In the genomic region with DNA sequence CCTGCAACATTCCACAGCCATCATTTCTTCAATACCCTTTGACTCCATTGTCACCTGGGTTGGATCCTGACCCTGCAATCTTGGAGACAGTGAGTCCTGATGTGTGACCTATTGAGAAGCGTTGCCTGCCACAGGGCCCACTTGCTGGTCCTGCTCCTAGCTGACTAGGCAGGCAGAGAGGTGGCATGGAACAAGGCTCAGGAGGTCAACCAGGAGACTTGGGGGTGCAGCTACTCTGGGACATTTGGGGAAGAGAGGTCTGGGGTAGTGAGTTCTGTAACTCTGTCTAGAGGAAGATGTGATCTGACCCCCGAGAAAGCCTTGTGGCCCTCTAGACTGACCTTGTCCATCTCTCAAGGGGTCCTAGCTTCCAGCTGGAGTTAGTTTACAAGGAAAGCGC, we compare ENCODE assay signal across 9 cellular contexts. TPM values are rescaled to one million over a fixed set of nuclear protein-coding genes. Genes with fewer than 3 reads are reported as not detected.
A peak's percentile ranks its signal among the peaks of the same experiment; 100 is the strongest.
DNase-seq lines count a peak whose midpoint lies in the region; ATAC-seq, FAIRE-seq and TF ChIP-seq lines count a peak whose summit lies in the region.
"Had no signal": no experiment of that assay in that cellular context is flagged by ENCODE, and none has a peak within 500 bp of the region (broad histone marks: within the 10 kb centered on the region; RNA-seq: fewer than 3 reads in every experiment).

No MANE protein-coding gene starts in this region.

- H3K4me1 ChIP-seq in A673 (ENCODE audit: insufficient read depth, low read length, poor library complexity, severe bottlenecking): peaks cover 13% of the 10 kb centered on the region
- peaks cover 23% of the 10 kb centered on the region for H3K4me1 ChIP-seq in mesodermal cell (ENCODE audit: control insufficient read depth, insufficient read depth, low read length, poor library complexity, severe bottlenecking)

- TF ChIP-seq POLR2A in GM12892 (IDR thresholded peaks at IDR 0.05; ENCODE audit: low read depth, low read length): no peak; the same call in 1 of the 2 replicates

- H3K27me3 ChIP-seq in A673 (replicated peaks; ENCODE audit: insufficient read depth, low read depth, low read length, poor library complexity) (no peaks in the 10 kb centered on the region), WERI-Rb-1 (ENCODE audit: insufficient read depth, low read depth, severe bottlenecking) (no peaks in the 10 kb centered on the region)

- peak overlapping the region; percentile 47 for H3K27ac Mint-ChIP-seq in activated CD8-positive, alpha-beta T cell treated with anti-CD3 and anti-CD28 coated beads, Interleukin-2, amount 10 ng/mL, durations not matched to agents 7 days and 5 days

- peaks cover 13% of the 10 kb centered on the region for H3K36me3 Mint-ChIP-seq in activated CD8-positive, alpha-beta T cell treated with anti-CD3 and anti-CD28 coated beads, Interleukin-2, amount 10 ng/mL, durations not matched to agents 7 days and 5 days (ENCODE audit: low read depth)

- TF ChIP-seq CTCF in A673 (conservative IDR thresholded peaks at IDR 0.05; ENCODE audit: low read depth, low read length) (no peak), GM10266 (IDR thresholded peaks at IDR 0.05; ENCODE audit: control insufficient read depth, insufficient read depth, low read depth, missing control alignments) (no peak), WERI-Rb-1 (IDR thresholded peaks at IDR 0.05; ENCODE audit: low read depth, low read length) (no peak)

- H3K4me3 ChIP-seq in A673 (ENCODE audit: low read depth, low read length, poor library complexity, severe bottlenecking) (no peak overlapping the region), mesodermal cell (ENCODE audit: extremely low read depth, insufficient read depth, low read length, poor library complexity, severe bottlenecking) (peak overlapping the region; percentile 5), WERI-Rb-1 (ENCODE audit: low read depth, low read length) (no peak overlapping the region)

- peak overlapping the region; percentile 27 for H3K27ac ChIP-seq in A673 (ENCODE audit: low read depth, low read length, poor library complexity, severe bottlenecking)
- H3K27ac ChIP-seq in mesodermal cell (ENCODE audit: low read depth, low read length, severe bottlenecking): no peak overlapping the region
- H3K27ac ChIP-seq in WERI-Rb-1: no peak overlapping the region

- no TSS peak for BruUV-seq in A673 (replicated peaks; lab: Mats Ljungman, UMichigan)

- peaks cover 42% of the 10 kb centered on the region for H3K4me1 Mint-ChIP-seq in activated CD8-positive, alpha-beta T cell treated with anti-CD3 and anti-CD28 coated beads, Interleukin-2, amount 10 ng/mL, durations not matched to agents 7 days and 5 days (ENCODE audit: low read depth)

- DNase-seq in A673 (ENCODE audit: low spot score) (no peak), GM10266 (ENCODE audit: extremely low spot score) (peak; percentile 25), GM12892 (ENCODE audit: insufficient read length) (no peak), WERI-Rb-1 (no peak)
- DNase-seq in activated CD8-positive, alpha-beta T cell treated with anti-CD3 and anti-CD28 coated beads, Interleukin-2, amount 10 ng/mL, durations not matched to agents 7 days and 5 days: no peak
- DNase-seq: DMS 273 treated with DMSO at 0.1 percent for 48 hours had no signal

- WGBS in mesodermal cell (ENCODE audit: insufficient coverage in 2 of 2), 2 experiments: 93% methylated on average over 3 of the region's 3 CpGs

- H3K27me3 Mint-ChIP-seq in activated CD8-positive, alpha-beta T cell treated with anti-CD3 and anti-CD28 coated beads, Interleukin-2, amount 10 ng/mL, durations not matched to agents 7 days and 5 days (ENCODE audit: low read depth): no peaks in the 10 kb centered on the region

- peak overlapping the region; percentile 74 for H3K4me3 Mint-ChIP-seq in activated CD8-positive, alpha-beta T cell treated with anti-CD3 and anti-CD28 coated beads, Interleukin-2, amount 10 ng/mL, durations not matched to agents 7 days and 5 days

- ATAC-seq in activated CD8-positive, alpha-beta T cell treated with anti-CD3 and anti-CD28 coated beads, Interleukin-2, amount 10 ng/mL, durations not matched to agents 7 days and 5 days: no peak
- ATAC-seq in GM21786 (IDR thresholded peaks at IDR 0.05; ENCODE audit: unreplicated experiment) (no peak), GM21390 (IDR thresholded peaks at IDR 0.05; ENCODE audit: unreplicated experiment) (no peak)

- H3K36me3 ChIP-seq in A673 (ENCODE audit: insufficient read depth, low read length, poor library complexity, severe bottlenecking) (peaks cover 10% of the 10 kb centered on the region), mesodermal cell (ENCODE audit: control insufficient read depth, insufficient read depth, low read length) (peaks cover 15% of the 10 kb centered on the region), WERI-Rb-1 (peaks cover 14% of the 10 kb centered on the region)

- FAIRE-seq in GM12892 (lab: Jason Lieb, UNC): no peak

- intact Hi-C loops in A673 (cut with micrococcal nuclease; ENCODE audit: unreplicated experiment): no loop called here

- POLR2A ChIA-PET in A673 (lab: Charles Lee; ENCODE audit: low non-redundant PET): no interaction called here
- POLR2A ChIA-PET in activated CD8-positive, alpha-beta T cell treated with anti-CD3 and anti-CD28 coated beads, Interleukin-2, amount 10 ng/mL, durations not matched to agents 7 days and 5 days (lab: Charles Lee): interaction anchor here (0.5 to 3.3 kb wide), 12 partner anchors 19 to 223 kb away, joined by 3 to 16 read pairs (median 4); a partner anchor contains a TSS

- H3K9me3 Mint-ChIP-seq in activated CD8-positive, alpha-beta T cell treated with anti-CD3 and anti-CD28 coated beads, Interleukin-2, amount 10 ng/mL, durations not matched to agents 7 days and 5 days (ENCODE audit: insufficient read depth): no peaks in the 10 kb centered on the region

- H3K9me3 ChIP-seq in A673 (ENCODE audit: low read depth, low read length, poor library complexity, severe bottlenecking) (no peaks in the 10 kb centered on the region), mesodermal cell (ENCODE audit: control insufficient read depth, low read length) (no peaks in the 10 kb centered on the region), WERI-Rb-1 (ENCODE audit: severe bottlenecking) (no peaks in the 10 kb centered on the region)

- CTCF ChIA-PET in A673 (lab: Charles Lee): no interaction called here
- CTCF ChIA-PET in activated CD8-positive, alpha-beta T cell treated with anti-CD3 and anti-CD28 coated beads, Interleukin-2, amount 10 ng/mL, durations not matched to agents 7 days and 5 days (lab: Charles Lee): interaction anchor here (1.2 to 2.3 kb wide), 4 partner anchors 15 to 162 kb away, joined by 3 to 6 read pairs (median 6); no protein-coding TSS in a partner anchor

RNA-seq across cellular contexts. Expression of a gene that starts 1.8 kb away (rescaled TPM):
- total RNA-seq in A673 (2021): 108 and 114 TPM in 2 replicates
- 10 to 100 TPM; 77.8 to 80.7 TPM for total RNA-seq in activated CD8-positive, alpha-beta T cell treated with anti-CD3 and anti-CD28 coated beads, Interleukin-2, amount 10 ng/mL, durations not matched to agents 7 days and 5 days
- polyA plus RNA-seq in mesodermal cell (2013, experiment 1 of 2): 41.6 TPM
- 33.6 TPM for polyA plus RNA-seq in mesodermal cell (2013, experiment 2 of 2)
- polyA plus RNA-seq in GM12892 (2012; ENCODE audit: missing spikeins): 56.1 TPM

RNA-seq across cellular contexts. Expression of a gene that starts 46.1 kb away (rescaled TPM):
- 2,816 and 3,047 TPM in 2 replicates for total RNA-seq in A673 (2021)
- total RNA-seq in activated CD8-positive, alpha-beta T cell treated with anti-CD3 and anti-CD28 coated beads, Interleukin-2, amount 10 ng/mL, durations not matched to agents 7 days and 5 days: 1,000 to 10,000 TPM; 2,568 to 2,621 TPM
- polyA plus RNA-seq in mesodermal cell (2013, experiment 1 of 2): 2,690 TPM
- 2,516 TPM for polyA plus RNA-seq in mesodermal cell (2013, experiment 2 of 2)
- polyA plus RNA-seq in GM12892 (2012; ENCODE audit: missing spikeins): 3,328 TPM
